In the genomic region with DNA sequence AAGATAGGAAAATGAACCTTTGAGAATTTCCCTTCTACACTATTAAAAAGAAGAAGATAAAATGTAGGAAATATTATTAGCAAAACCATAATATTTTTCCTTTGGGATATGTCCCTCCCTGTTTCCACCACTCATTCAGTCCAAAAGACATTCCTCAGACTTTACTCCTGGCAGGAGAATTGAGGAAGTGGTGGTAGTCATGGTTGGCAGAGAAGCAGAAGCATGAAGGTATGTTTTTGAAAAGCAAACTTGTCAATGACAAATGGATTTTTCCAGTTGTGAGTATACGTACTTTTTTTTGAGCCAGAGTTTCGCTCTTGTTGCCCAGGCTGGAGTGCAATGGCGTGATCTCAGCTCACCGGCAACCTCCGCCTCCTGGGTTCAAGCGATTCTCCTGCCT, we compare ENCODE assay signal across 20 cellular contexts. TPM values are rescaled to one million over a fixed set of nuclear protein-coding genes. Genes with fewer than 3 reads are reported as not detected.
DNase-seq lines count a peak whose midpoint lies in the region; ATAC-seq and TF ChIP-seq lines count a peak whose summit lies in the region.
"Had no signal": no experiment of that assay in that cellular context is flagged by ENCODE, and none has a peak within 500 bp of the region (broad histone marks: within the 10 kb centered on the region; RNA-seq: fewer than 3 reads in every experiment).

No MANE protein-coding gene starts in this region.

- no peak for TF ChIP-seq RAD21 in SK-N-SH (IDR thresholded peaks at IDR 0.05; ENCODE audit: low read length)

- H3K9me3 ChIP-seq in SK-N-SH (no peaks in the 10 kb centered on the region), esophagus squamous epithelium (no peaks in the 10 kb centered on the region)

- POLR2A ChIA-PET in SK-N-SH (lab: Yijun Ruan, JAX), result no interaction called here

- H3F3A ChIP-seq in SK-N-SH (replicated peaks; ENCODE audit: insufficient read depth), result peaks cover 10% of the 10 kb centered on the region

- peaks cover 96% of the 10 kb centered on the region for H3K79me2 ChIP-seq in SK-N-SH (ENCODE audit: insufficient read depth)

- 57% methylated on average over 6 of the region's 6 CpGs for WGBS in SK-N-SH (ENCODE audit: low lambda C conversion rate)
- 0 to 82% methylated on average over 2 to 6 of the region's 6 CpGs for WGBS in esophagus squamous epithelium, 2 donors

- H3K9ac ChIP-seq in SK-N-SH, result no peak overlapping the region

- no peak overlapping the region for H2AFZ ChIP-seq in SK-N-SH (ENCODE audit: low read depth)

- intact Hi-C loops in esophagus squamous epithelium (cut with DNase I), result no loop called here
- intact Hi-C loops in sciatic nerve (cut with DNase I), result no loop called here

- no peaks in the 10 kb centered on the region for H3K9me2 ChIP-seq in SK-N-SH

- TF ChIP-seq EP300 in SK-N-SH (IDR thresholded peaks at IDR 0.05; ENCODE audit: borderline replicate concordance in 1 of 2, low read depth in 1 of 2, low read length in 1 of 2), result no peak

- peak overlapping the region in 1 of 2 experiments; percentile 44; a peak in 2 of 4 replicates for H3K27ac ChIP-seq in SK-N-SH (ENCODE audit: low read depth in 2 of 2, low read length in 1 of 2)
- peak overlapping the region; percentile 54 to 78 (median 60) for H3K27ac ChIP-seq in esophagus squamous epithelium
- H3K27ac ChIP-seq: HL-60 had no signal

- peak overlapping the region in 1 of 2 experiments; percentile 11; a peak in 1 of 4 replicates for H3K4me3 ChIP-seq in SK-N-SH (ENCODE audit: low read depth in 2 of 2, low read length in 1 of 2)
- H3K4me3 ChIP-seq in esophagus squamous epithelium, result peak overlapping the region in 1 of 4 donors; percentile 28

- ATAC-seq in sciatic nerve, result peak; percentile 46
- ATAC-seq: activated CD4-positive, CD25-positive, alpha-beta regulatory T cell treated with anti-CD3 and anti-CD28 coated beads, Interleukin-2, amount 50 U/mL, for 24 hours; stimulated activated memory B cell treated with anti-CD40 and anti-IgM and Interleukin-4, amounts not matched to agents 10 μg/mL and 1 μg/mL and 100 μg/mL, for 72 hours had no signal

- TF ChIP-seq POLR2A in esophagus squamous epithelium (IDR thresholded peaks at IDR 0.05), result no peak

- peaks cover 0 to 2% of the 10 kb centered on the region in 2 experiments; a peak in 1 of 4 replicates for H3K4me1 ChIP-seq in SK-N-SH (ENCODE audit: control insufficient read depth in 1 of 2, insufficient read depth in 2 of 2, low read depth in 1 of 2, low read length in 1 of 2)
- H3K4me1 ChIP-seq in esophagus squamous epithelium, result peaks cover 0 to 69% (median 0%) of the 10 kb centered on the region in 3 donors

- H3K4me2 ChIP-seq in SK-N-SH, result no peak overlapping the region

- DNase-seq in ELR (ENCODE audit: low read depth) (peak; percentile 41), SK-N-SH (no peak), esophagus squamous epithelium (lab: John Stamatoyannopoulos, UW) (no peak), sciatic nerve (ENCODE audit: low spot score) (no peak), UCSD-AML1 (lab: John Stamatoyannopoulos, UW; ENCODE audit: unreplicated experiment) (no peak), amniotic stem cell (lab: John Stamatoyannopoulos, UW) (no peak), NCI-H2227 (lab: John Stamatoyannopoulos, UW; ENCODE audit: unreplicated experiment) (no peak), H4 (ENCODE audit: low spot score) (no peak)
- DNase-seq: activated T-cell treated with anti-CD3 and anti-CD28 coated beads, Interleukin-2, amount 50 U/mL, for 24 hours; amygdala; CD4-positive, CD25-positive, alpha-beta regulatory T cell; effector CD8-positive, alpha-beta T cell; GDM1; H7; kidney; stimulated activated CD4-positive, alpha-beta T cell treated with anti-CD3 and anti-CD28 coated beads, Interleukin-4, amount 100 ng/mL, for 4 hours; SW 1271 had no signal

- TF ChIP-seq CTCF in SK-N-SH (IDR thresholded peaks at IDR 0.05), result no peak
- no peak for TF ChIP-seq CTCF in esophagus squamous epithelium (IDR thresholded peaks at IDR 0.05)

- H3K36me3 ChIP-seq in SK-N-SH (replicated peaks in 1 of 2; ENCODE audit: control insufficient read depth in 1 of 2, insufficient read depth in 2 of 2, low read length in 1 of 2), result no peaks in the 10 kb centered on the region
- H3K36me3 ChIP-seq in esophagus squamous epithelium, result no peaks in the 10 kb centered on the region

- H3K27me3 ChIP-seq in SK-N-SH (ENCODE audit: insufficient read depth), result no peaks in the 10 kb centered on the region; the same call in 1 of the 2 replicates
- H3K27me3 ChIP-seq in esophagus squamous epithelium, result no peaks in the 10 kb centered on the region

- CTCF ChIA-PET in SK-N-SH (lab: Yijun Ruan, JAX), result no interaction called here

- H4K20me1 ChIP-seq in SK-N-SH (ENCODE audit: insufficient read depth), result peaks cover 77% of the 10 kb centered on the region

TF ChIP-seq in SK-N-SH, 30 proteins besides CTCF, POLR2A, EP300 and RAD21:
- TF ChIP-seq NFIC (IDR thresholded peaks at IDR 0.05; ENCODE audit: borderline replicate concordance), result peak; percentile 33; the same call in 1 of the 2 replicates
- TF ChIP-seq FOSL2 (IDR thresholded peaks at IDR 0.05; ENCODE audit: borderline replicate concordance, low read depth), result no peak
- TF ChIP-seq FOXJ3 (CRISPR knock-in tag; IDR thresholded peaks at IDR 0.05), result no peak
- TF ChIP-seq TCF12 (IDR thresholded peaks at IDR 0.05), result 0 out of 2 replicates have a peak, but pooled peaks have one; percentile 8
- TF ChIP-seq, protein P1, sequence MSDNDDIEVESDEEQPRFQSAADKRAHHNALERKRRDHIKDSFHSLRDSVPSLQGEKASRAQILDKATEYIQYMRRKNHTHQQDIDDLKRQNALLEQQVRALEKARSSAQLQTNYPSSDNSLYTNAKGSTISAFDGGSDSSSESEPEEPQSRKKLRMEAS (IDR thresholded peaks at IDR 0.05; ENCODE audit: low read depth), result no peak
- TF ChIP-seq, protein P2, sequence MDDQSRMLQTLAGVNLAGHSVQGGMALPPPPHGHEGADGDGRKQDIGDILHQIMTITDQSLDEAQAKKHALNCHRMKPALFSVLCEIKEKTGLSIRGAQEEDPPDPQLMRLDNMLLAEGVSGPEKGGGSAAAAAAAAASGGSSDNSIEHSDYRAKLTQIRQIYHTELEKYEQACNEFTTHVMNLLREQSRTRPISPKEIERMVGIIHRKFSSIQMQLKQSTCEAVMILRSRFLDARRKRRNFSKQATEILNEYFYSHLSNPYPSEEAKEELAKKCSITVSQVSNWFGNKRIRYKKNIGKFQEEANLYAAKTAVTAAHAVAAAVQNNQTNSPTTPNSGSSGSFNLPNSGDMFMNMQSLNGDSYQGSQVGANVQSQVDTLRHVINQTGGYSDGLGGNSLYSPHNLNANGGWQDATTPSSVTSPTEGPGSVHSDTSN (IDR thresholded peaks at IDR 0.05), result peak; percentile 51
- TF ChIP-seq NRF1 (IDR thresholded peaks at IDR 0.05; ENCODE audit: low read depth, low read length), result no peak

RNA-seq across cellular contexts. Expression of a gene that starts 13.7 kb away (rescaled TPM):
- 11.3 and 11.6 TPM in 2 replicates for polyA plus RNA-seq in SK-N-SH (2012; rRNA removed)
- 20.3 and 21.0 TPM in 2 replicates for polyA plus RNA-seq in SK-N-SH (2012; cell fraction: cytosol; rRNA removed)
- polyA plus RNA-seq in SK-N-SH (2012; cell fraction: nucleus; rRNA removed), result 4.9 and 13.5 TPM in 2 replicates
- 10 to 100 TPM; 22.6 to 78.0 (median 50.7) TPM for total RNA-seq in esophagus squamous epithelium
- 98.2 TPM for total RNA-seq in sciatic nerve
- total RNA-seq in H4 (2014; rRNA removed; shearing (Covaris generic)), result 2.8 and 2.9 TPM in 2 replicates
